In the genomic region with DNA sequence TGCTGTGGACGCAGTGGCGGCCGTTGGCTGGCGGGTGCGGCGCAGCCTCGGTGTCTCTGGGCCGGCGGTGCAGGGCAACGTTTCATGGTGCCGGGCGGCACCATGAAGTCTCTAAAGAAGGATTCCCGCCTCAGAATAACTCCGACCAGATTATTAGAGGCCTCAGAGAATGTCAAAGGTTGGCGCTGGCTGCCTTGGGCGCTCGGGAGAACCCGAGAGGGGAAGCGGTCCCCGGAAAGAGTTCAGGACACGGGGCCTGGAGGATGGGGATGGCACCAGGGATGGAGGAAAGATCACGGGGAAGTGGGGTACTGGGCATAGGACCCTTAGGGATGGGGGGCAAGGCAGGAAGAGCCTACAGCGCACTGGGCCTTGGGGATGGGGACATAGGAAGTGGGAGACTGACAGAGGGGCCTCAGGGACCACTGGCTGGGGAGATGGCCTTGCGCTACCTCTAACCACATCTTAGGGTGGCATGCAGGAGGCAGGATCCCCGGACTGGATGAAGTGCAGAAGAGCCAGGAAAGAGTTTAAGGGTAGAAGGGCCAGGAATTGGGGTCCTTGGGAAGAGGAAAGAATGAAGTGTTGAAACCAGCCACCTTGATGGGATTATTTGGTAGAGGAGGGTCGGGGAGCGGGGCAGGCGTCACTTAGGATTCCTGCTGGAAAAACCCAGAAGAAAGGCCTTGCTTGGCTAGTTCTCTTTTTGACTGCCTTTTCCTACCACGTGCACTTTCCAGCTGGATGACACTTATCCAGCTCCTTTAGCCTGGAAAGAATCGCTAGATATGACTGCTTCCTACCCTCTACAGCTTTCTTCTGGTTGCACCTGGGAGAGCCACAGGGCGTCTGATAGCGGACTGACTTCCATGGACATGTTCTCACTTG, we compare ENCODE assay signal across 8 cellular contexts. TPM values are rescaled to one million over a fixed set of nuclear protein-coding genes. Genes with fewer than 3 reads are reported as not detected.
DNase-seq lines count a peak whose midpoint lies in the region; ATAC-seq and TF ChIP-seq lines count a peak whose summit lies in the region.

No MANE protein-coding gene starts in this region.

- H3K18ac ChIP-seq in neuronal stem cell (ENCODE audit: low read length) = peak overlapping the region; percentile 88

- WGBS in neuronal stem cell (ENCODE audit: extremely low coverage in 2 of 2, insufficient read length in 2 of 2, insufficient replicate concordance in 1 of 2), 2 donors = no CpG with 5 or more reads among the region's 32 CpGs

- peak overlapping the region; percentile 87 for H3K14ac ChIP-seq in neuronal stem cell (ENCODE audit: low read length)

- H3K4me2 ChIP-seq in BLaER1 treated with 17β-estradiol and CSF1 and Interleukin-3, amounts not matched to agents 10 nM and 100 nM = peak overlapping the region; percentile 48 to 87 (median 76)
- peak overlapping the region; percentile 63 for H3K4me2 ChIP-seq in OCI-LY1 (ENCODE audit: low read length)
- H3K4me2 ChIP-seq in neuronal stem cell (ENCODE audit: insufficient read depth, low read length, poor library complexity, severe bottlenecking) = peak overlapping the region; percentile 89

- H2AK5ac ChIP-seq in neuronal stem cell (ENCODE audit: low read depth, low read length) = peak overlapping the region; percentile 24

- H2AFZ ChIP-seq in OCI-LY1 (ENCODE audit: low read length) (no peak overlapping the region), neuronal stem cell (ENCODE audit: low read length) (peak overlapping the region; percentile 57)

- H4K20me1 ChIP-seq in BLaER1 treated with 17β-estradiol and CSF1 and Interleukin-3, amounts not matched to agents 10 nM and 100 nM = 0 out of 22 replicates have a peak, but pooled peaks cover 0 to 5% (median 0%) of the 10 kb centered on the region in 11 experiments
- H4K20me1 ChIP-seq in OCI-LY1 (ENCODE audit: insufficient read depth, low read length) = no peaks in the 10 kb centered on the region

- no peaks in the 10 kb centered on the region for H3K36me3 ChIP-seq in BLaER1 treated with 17β-estradiol and CSF1 and Interleukin-3, amounts not matched to agents 10 nM and 100 nM
- no peaks in the 10 kb centered on the region for H3K36me3 ChIP-seq in OCI-LY1 (ENCODE audit: insufficient read depth, low read length)
- H3K36me3 ChIP-seq in neuronal stem cell (replicated peaks in 1 of 2; ENCODE audit: control insufficient read depth in 2 of 2, insufficient read depth in 2 of 2, low read length in 2 of 2) = no peaks in the 10 kb centered on the region

- H2BK12ac ChIP-seq in neuronal stem cell (ENCODE audit: low read length) = no peak overlapping the region

- H2BK5ac ChIP-seq in neuronal stem cell (ENCODE audit: low read length) = peak overlapping the region; percentile 29

- no peaks in the 10 kb centered on the region for H3K79me2 ChIP-seq in OCI-LY1 (ENCODE audit: insufficient read depth, low read length)

- ATAC-seq in HG03108 (IDR thresholded peaks at IDR 0.05; ENCODE audit: unreplicated experiment) (no peak), GM18873 (IDR thresholded peaks at IDR 0.05; ENCODE audit: low FRiP score, unreplicated experiment) (no peak)

- H3K23ac ChIP-seq in neuronal stem cell (ENCODE audit: low read depth, low read length, poor library complexity) = no peak overlapping the region

- H3K27me3 ChIP-seq in BLaER1 treated with 17β-estradiol and CSF1 and Interleukin-3, amounts not matched to agents 10 nM and 100 nM = peaks cover 22 to 46% (median 37%) of the 10 kb centered on the region in 11 experiments
- H3K27me3 ChIP-seq in OCI-LY1 (ENCODE audit: insufficient read depth, low read length) = peaks cover 10% of the 10 kb centered on the region; the same call in 1 of the 2 replicates
- H3K27me3 ChIP-seq in neuronal stem cell (ENCODE audit: control insufficient read depth in 3 of 3, insufficient read depth in 3 of 3, low read depth in 1 of 3, low read length in 3 of 3) = peaks cover 0 to 31% (median 0%) of the 10 kb centered on the region in 3 experiments

- H3K9me2 ChIP-seq in OCI-LY1 (ENCODE audit: low read depth, low read length) = no peaks in the 10 kb centered on the region

- DNase-seq in epithelial cell of proximal tubule (ENCODE audit: low read depth) = no peak
- no peak for DNase-seq in neuronal stem cell (ENCODE audit: low spot score)
- no peak for DNase-seq in NCI-H510A (lab: John Stamatoyannopoulos, UW)
- DNase-seq in NCI-H446 (lab: John Stamatoyannopoulos, UW) = no peak

- H3K79me1 ChIP-seq in neuronal stem cell (ENCODE audit: low read depth, low read length) = no peaks in the 10 kb centered on the region

- peak overlapping the region in 10 of 11 experiments; percentile 23 to 64 (median 41); a peak in 14 of 22 replicates for H3K9ac ChIP-seq in BLaER1 treated with 17β-estradiol and CSF1 and Interleukin-3, amounts not matched to agents 10 nM and 100 nM
- H3K9ac ChIP-seq in OCI-LY1 (ENCODE audit: low read length) (peak overlapping the region; percentile 24), neuronal stem cell (ENCODE audit: low read depth, low read length, poor library complexity) (peak overlapping the region; percentile 84)

- H3K4ac ChIP-seq in neuronal stem cell (ENCODE audit: low read length) = no peak overlapping the region

- peaks cover 0 to 19% (median 12%) of the 10 kb centered on the region in 10 experiments; a peak in 18 of 20 replicates for H3K4me1 ChIP-seq in BLaER1 treated with 17β-estradiol and CSF1 and Interleukin-3, amounts not matched to agents 10 nM and 100 nM
- H3K4me1 ChIP-seq in OCI-LY1 (ENCODE audit: insufficient read depth, low read length, severe bottlenecking) (peaks cover 7% of the 10 kb centered on the region), neuronal stem cell (ENCODE audit: control insufficient read depth in 2 of 2, insufficient read depth in 1 of 2, low read depth in 1 of 2, low read length in 2 of 2) (peaks cover 11 to 21% of the 10 kb centered on the region in 2 donors)

- TF ChIP-seq CTCF in OCI-LY1 (IDR thresholded peaks at IDR 0.05; ENCODE audit: low read length) (no peak; the same call in 1 of the 2 replicates), epithelial cell of proximal tubule (conservative IDR thresholded peaks at IDR 0.05; ENCODE audit: low read depth, low read length) (peak; percentile 13)

- H2BK15ac ChIP-seq in neuronal stem cell (ENCODE audit: low read length) = peak overlapping the region; percentile 83

- no peak overlapping the region for H4K91ac ChIP-seq in neuronal stem cell (ENCODE audit: low read depth, low read length, poor library complexity)

- H3K9me3 ChIP-seq in BLaER1 treated with 17β-estradiol and CSF1 and Interleukin-3, amounts not matched to agents 10 nM and 100 nM (replicated peaks in 1 of 11) = no peaks in the 10 kb centered on the region
- H3K9me3 ChIP-seq in OCI-LY1 (ENCODE audit: low read length) (no peaks in the 10 kb centered on the region), neuronal stem cell (replicated peaks in 1 of 2; ENCODE audit: control insufficient read depth in 2 of 2, insufficient read depth in 1 of 2, low read depth in 1 of 2, low read length in 2 of 2) (no peaks in the 10 kb centered on the region)

- no peak overlapping the region for H3K27ac ChIP-seq in BLaER1 treated with 17β-estradiol and CSF1 and Interleukin-3, amounts not matched to agents 10 nM and 100 nM
- H3K27ac ChIP-seq in OCI-LY1 (ENCODE audit: low read depth, low read length, poor library complexity, severe bottlenecking) = no peak overlapping the region
- H3K27ac ChIP-seq in neuronal stem cell (replicated peaks; ENCODE audit: low read length) = peak overlapping the region; percentile 54

- H4K8ac ChIP-seq in neuronal stem cell (ENCODE audit: low read depth, low read length) = no peak overlapping the region

- H3K4me3 ChIP-seq in BLaER1 treated with 17β-estradiol and CSF1 and Interleukin-3, amounts not matched to agents 10 nM and 100 nM = peak overlapping the region; percentile 29 to 67 (median 54)
- H3K4me3 ChIP-seq in OCI-LY1 (ENCODE audit: low read depth, low read length, poor library complexity, severe bottlenecking) = peak overlapping the region; percentile 54
- H3K4me3 ChIP-seq in epithelial cell of proximal tubule (ENCODE audit: low read depth, low read length) = peak overlapping the region; percentile 52
- H3K4me3 ChIP-seq in neuronal stem cell (ENCODE audit: low read length in 2 of 2) = peak overlapping the region in 1 of 2 donors; percentile 79

- H2BK120ac ChIP-seq in neuronal stem cell (ENCODE audit: low read depth, low read length) = peak overlapping the region; percentile 16

- no peaks in the 10 kb centered on the region for H3F3A ChIP-seq in OCI-LY1 (ENCODE audit: insufficient read depth, low read length)

RNA-seq across cellular contexts. Expression of a gene that starts 0.6 kb away (rescaled TPM):
- 0.58 TPM in 1 of 2 replicates, not detected in the other for total RNA-seq in epithelial cell of proximal tubule
- polyA plus RNA-seq in neuronal stem cell (2013, experiment 1 of 2) = 1.8 TPM
- 2.2 TPM for polyA plus RNA-seq in neuronal stem cell (2013, experiment 2 of 2)

RNA-seq across cellular contexts. Expression of a gene that starts 23.7 kb away (rescaled TPM):
- total RNA-seq in epithelial cell of proximal tubule = 2.8 and 3.3 TPM in 2 replicates
- polyA plus RNA-seq in neuronal stem cell (2013, experiment 1 of 2) = 0.04 TPM
- polyA plus RNA-seq in neuronal stem cell (2013, experiment 2 of 2) = 0.07 TPM

RNA-seq across cellular contexts. Expression of a gene that starts 30.2 kb away (rescaled TPM):
- 17.1 and 18.4 TPM in 2 replicates for total RNA-seq in epithelial cell of proximal tubule
- 8.9 TPM for polyA plus RNA-seq in neuronal stem cell (2013, experiment 1 of 2)
- polyA plus RNA-seq in neuronal stem cell (2013, experiment 2 of 2) = 8.5 TPM

RNA-seq across cellular contexts. Expression of a gene that starts 38.2 kb away (rescaled TPM):
- total RNA-seq in epithelial cell of proximal tubule = 45.5 and 70.2 TPM in 2 replicates
- 17.6 TPM for polyA plus RNA-seq in neuronal stem cell (2013, experiment 1 of 2)
- polyA plus RNA-seq in neuronal stem cell (2013, experiment 2 of 2) = 18.9 TPM

RNA-seq across cellular contexts. Expression of a gene that starts 40.1 kb away (rescaled TPM):
- total RNA-seq in epithelial cell of proximal tubule = not detected in 2 replicates
- polyA plus RNA-seq in neuronal stem cell (2013, experiment 1 of 2) = not detected
- polyA plus RNA-seq in neuronal stem cell (2013, experiment 2 of 2) = 0.04 TPM

Comparison
In these comparisons a context has a peak if more than half of its experiments do, and no peak if none do; other contexts are left out.
1. H3K9ac ChIP-seq: peak in every context shown above with its lines; median percentile 84 in neuronal stem cell; 41 in BLaER1 treated with 17β-estradiol and CSF1 and Interleukin-3, amounts not matched to agents 10 nM and 100 nM; 24 in OCI-LY1.